Comparison of ENCODE assay signal across 9 cellular contexts in the genomic region with DNA sequence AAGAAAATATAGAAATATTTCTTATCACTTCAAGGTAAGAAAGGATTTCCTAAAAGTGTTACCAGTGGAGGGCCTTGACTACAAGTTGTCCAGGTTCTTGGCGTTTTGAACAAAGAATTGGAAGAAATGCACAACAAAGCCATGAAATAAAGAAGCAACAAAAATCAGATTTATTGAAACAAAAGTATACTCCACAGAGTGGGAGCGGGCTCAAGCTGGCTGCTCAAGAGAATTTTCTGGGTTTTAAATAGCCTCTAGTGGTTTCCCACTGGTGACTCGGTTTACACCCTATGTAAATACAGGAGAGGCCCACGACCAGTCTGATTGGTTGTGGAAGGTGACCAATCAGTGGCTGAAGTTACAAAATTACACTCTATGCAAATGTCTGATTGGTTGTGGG.
"Had no signal": no experiment of that assay in that cellular context is flagged by ENCODE, and none has a peak within 500 bp of the region (broad histone marks: within the 10 kb centered on the region; RNA-seq: fewer than 3 reads in every experiment).

No MANE protein-coding gene starts in this region.

- H3K9me3 ChIP-seq: HAP-1 had no signal

- H3K27ac ChIP-seq: GM23248, HL-60 had no signal

- H3K4me1 ChIP-seq: HAP-1 had no signal

- H3K4me3 ChIP-seq: GM23248, HAP-1, K562 had no signal

- H2AFZ ChIP-seq: GM23248 had no signal

- FAIRE-seq: K562 had no signal

- DNase-seq: GM23248, GOT3, H7, HFFc6, IMR-90 had no signal

- H3K27ac Mint-ChIP-seq: HFFc6 had no signal

- ATAC-seq: HCT116, K562 had no signal

- H3K36me3 ChIP-seq: HAP-1 had no signal

- H3K4me3 Mint-ChIP-seq: HFFc6 had no signal

- H3K9ac ChIP-seq: GM23248 had no signal
